ENCODE assay signal across 31 cellular contexts in the genomic region with DNA sequence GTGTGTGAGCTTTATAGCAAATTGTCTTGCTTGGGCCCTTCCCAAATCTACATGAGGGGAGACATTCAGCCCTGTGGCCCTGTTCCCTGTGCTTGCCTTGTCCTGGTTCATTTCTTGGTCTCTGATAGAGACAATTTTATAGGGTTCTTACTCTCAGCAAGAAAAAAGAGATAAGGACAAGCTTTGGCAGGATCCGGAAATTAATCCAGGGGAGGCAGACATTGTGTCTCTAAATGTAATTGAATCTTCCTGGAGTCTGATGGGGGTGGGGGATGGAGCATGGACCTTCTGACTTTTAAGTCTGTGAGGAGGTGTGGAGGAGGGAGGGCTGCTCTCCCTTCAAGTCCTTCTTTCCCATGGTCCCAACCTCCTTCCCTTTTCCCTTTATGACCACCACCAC.
"Had no signal": no experiment of that assay in that cellular context is flagged by ENCODE, and none has a peak within 500 bp of the region (broad histone marks: within the 10 kb centered on the region; RNA-seq: fewer than 3 reads in every experiment).

No MANE protein-coding gene starts in this region.

- H3K4me3 Mint-ChIP-seq: activated CD4-positive, alpha-beta T cell treated with anti-CD3 and anti-CD28 coated beads, Interleukin-2, amount 10 ng/mL, durations not matched to agents 7 days and 5 days; activated CD8-positive, alpha-beta T cell treated with anti-CD3 and anti-CD28 coated beads, Interleukin-2, amount 10 ng/mL, durations not matched to agents 7 days and 5 days; activated naive CD4-positive, alpha-beta T cell treated with anti-CD3 and anti-CD28 coated beads for 36 hours; activated T-cell treated with anti-CD3 and anti-CD28 coated beads, Interleukin-2, amount 50 U/mL, for 24 hours; brain had no signal

- ATAC-seq: activated CD8-positive, alpha-beta T cell treated with anti-CD3 and anti-CD28 coated beads, Interleukin-2, amount 10 ng/mL, durations not matched to agents 7 days and 5 days; activated naive CD4-positive, alpha-beta T cell treated with anti-CD3 and anti-CD28 coated beads, Interleukin-2, amount 50 U/mL, for 72 hours; Right ventricle myocardium inferior had no signal

- H3K27ac ChIP-seq: KMS-11, PC-9, RWPE1 had no signal

- H3K4me3 ChIP-seq: PC-9 had no signal

- H3K4me1 Mint-ChIP-seq: activated CD4-positive, alpha-beta T cell treated with anti-CD3 and anti-CD28 coated beads, Interleukin-2, amount 10 ng/mL, durations not matched to agents 7 days and 5 days had no signal

- H3K27me3 Mint-ChIP-seq: activated CD4-positive, alpha-beta T cell treated with anti-CD3 and anti-CD28 coated beads, Interleukin-2, amount 10 ng/mL, durations not matched to agents 7 days and 5 days; activated T-cell treated with anti-CD3 and anti-CD28 coated beads, Interleukin-2, amount 50 U/mL, for 24 hours had no signal

- H3K36me3 Mint-ChIP-seq: activated naive CD4-positive, alpha-beta T cell treated with anti-CD3 and anti-CD28 coated beads, Interleukin-2, amount 50 U/mL, for 72 hours; brain had no signal

- H3K27ac Mint-ChIP-seq: activated CD4-positive, alpha-beta T cell treated with anti-CD3 and anti-CD28 coated beads, Interleukin-2, amount 10 ng/mL, durations not matched to agents 7 days and 5 days; activated CD8-positive, alpha-beta T cell treated with anti-CD3 and anti-CD28 coated beads, Interleukin-2, amount 10 ng/mL, durations not matched to agents 7 days and 5 days; activated naive CD4-positive, alpha-beta T cell treated with anti-CD3 and anti-CD28 coated beads for 36 hours; activated naive CD4-positive, alpha-beta T cell treated with anti-CD3 and anti-CD28 coated beads, Interleukin-2, amount 50 U/mL, for 72 hours; activated T-cell treated with anti-CD3 and anti-CD28 coated beads, Interleukin-2, amount 50 U/mL, for 24 hours; activated T-helper 2 cell treated with anti-CD3 and anti-CD28 coated beads, Interferon-gamma antibody, Interleukin-2, Interleukin-4, amounts not matched to agents 10 μg/mL and 5 μg/mL and 100 μg/mL, durations not matched to agents 14 hours and 24 hours and 36 hours; brain had no signal

- DNase-seq: activated CD4-positive, alpha-beta T cell treated with anti-CD3 and anti-CD28 coated beads, Interleukin-2, amount 10 ng/mL, durations not matched to agents 7 days and 5 days; activated CD4-positive, alpha-beta T cell treated with anti-CD3 and anti-CD28 coated beads, Interleukin-2, amount 50 U/mL, for 48 hours; activated CD8-positive, alpha-beta T cell treated with anti-CD3 and anti-CD28 coated beads, Interleukin-2, amount 10 ng/mL, durations not matched to agents 7 days and 5 days; activated gamma-delta T cell; activated naive CD4-positive, alpha-beta T cell treated with anti-CD3 and anti-CD28 coated beads for 36 hours; activated T-cell treated with anti-CD3 and anti-CD28 coated beads, Interleukin-2, amount 50 U/mL, for 24 hours; anterior cingulate cortex; caudate nucleus; cerebellar nuclear complex; MM.1S; NCI-H1092 treated with DMSO at 0.1 percent for 48 hours; NCI-H1417; NCI-H146; NCI-H187; NCI-H2029 treated with DMSO at 0.1 percent for 48 hours; NCI-H2107; NCI-H2171; NCI-H226; NCI-H446 treated with DMSO at 0.1 percent for 48 hours; NCI-H524; NCI-H69; NK-92 treated with Interleukin-12 subunit alpha and Interleukin-12 subunit beta, amount 100 ng/mL, for 24 hours; PC-9; SIG-M5; T1000 had no signal

- H3K9me3 Mint-ChIP-seq: activated CD4-positive, alpha-beta T cell treated with anti-CD3 and anti-CD28 coated beads, Interleukin-2, amount 10 ng/mL, durations not matched to agents 7 days and 5 days; activated naive CD4-positive, alpha-beta T cell treated with anti-CD3 and anti-CD28 coated beads for 36 hours; activated naive CD4-positive, alpha-beta T cell treated with anti-CD3 and anti-CD28 coated beads, Interleukin-2, amount 50 U/mL, for 72 hours; activated T-cell treated with anti-CD3 and anti-CD28 coated beads, Interleukin-2, amount 50 U/mL, for 24 hours had no signal
